In genomic region chr2:179226203-179226960, GRCh38 we compare ENCODE assay signal across 13 cellular contexts. TPM values are rescaled to one million over a fixed set of nuclear protein-coding genes. Genes with fewer than 3 reads are reported as not detected.
DNase-seq lines count a peak whose midpoint lies in the region; ATAC-seq and TF ChIP-seq lines count a peak whose summit lies in the region.
"Had no signal": no experiment of that assay in that cellular context is flagged by ENCODE, and none has a peak within 500 bp of the region (broad histone marks: within the 10 kb centered on the region; RNA-seq: fewer than 3 reads in every experiment).

No MANE protein-coding gene starts in this region.

- no peak overlapping the region for H3K4me3 ChIP-seq in right atrium auricular region
- H3K4me3 ChIP-seq in left ventricle myocardium inferior: no peak overlapping the region
- H3K4me3 ChIP-seq: adrenal gland, colonic mucosa, esophagus squamous epithelium had no signal

- peak; percentile 36 for ATAC-seq in Right ventricle myocardium inferior
- no peak for ATAC-seq in GM19467 (IDR thresholded peaks at IDR 0.05; ENCODE audit: unreplicated experiment)
- ATAC-seq: activated T-cell treated with anti-CD3 and anti-CD28 coated beads, Interleukin-2, amount 50 U/mL, for 4 hours had no signal

- intact Hi-C loops in Right ventricle myocardium inferior (cut with DNase I) (loop anchor here (10.0 kb wide), 1 partner anchor 188 kb away; no protein-coding TSS in a partner anchor), left ventricle myocardium inferior (cut with micrococcal nuclease) (loop anchor here (10.0 kb wide), 1 partner anchor 118 kb away; no protein-coding TSS in a partner anchor)

- TF ChIP-seq CTCF in right atrium auricular region (IDR thresholded peaks at IDR 0.05): no peak
- no peak for TF ChIP-seq CTCF in left ventricle myocardium inferior (IDR thresholded peaks at IDR 0.05; ENCODE audit: borderline replicate concordance)
- TF ChIP-seq CTCF in nephron progenitor cell (IDR thresholded peaks at IDR 0.05): no peak

- H3K27ac Mint-ChIP-seq in nephron progenitor cell: no peak overlapping the region

- H3K27me3 ChIP-seq in right atrium auricular region: no peaks in the 10 kb centered on the region
- no peaks in the 10 kb centered on the region for H3K27me3 ChIP-seq in left ventricle myocardium inferior (ENCODE audit: low read depth)
- H3K27me3 ChIP-seq: adrenal gland, colonic mucosa, esophagus squamous epithelium had no signal

- H3K4me1 Mint-ChIP-seq in nephron progenitor cell: no peaks in the 10 kb centered on the region

- H3K9me3 ChIP-seq in right atrium auricular region (no peaks in the 10 kb centered on the region), left ventricle myocardium inferior (replicated peaks) (no peaks in the 10 kb centered on the region)
- H3K9me3 ChIP-seq: adrenal gland, colonic mucosa, esophagus squamous epithelium had no signal

- H3K27ac ChIP-seq in right atrium auricular region (peak overlapping the region in 1 of 2 donors; percentile 32), left ventricle myocardium inferior (replicated peaks) (peak overlapping the region; percentile 4)
- H3K27ac ChIP-seq: adrenal gland, colonic mucosa, esophagus squamous epithelium had no signal

- H3K4me1 ChIP-seq in right atrium auricular region: peaks cover 0 to 18% of the 10 kb centered on the region in 2 donors
- peaks cover 50% of the 10 kb centered on the region for H3K4me1 ChIP-seq in left ventricle myocardium inferior
- H3K4me1 ChIP-seq: colonic mucosa had no signal

- no peak overlapping the region for H3K4me3 Mint-ChIP-seq in nephron progenitor cell
- H3K4me3 Mint-ChIP-seq: activated T-cell treated with anti-CD3 and anti-CD28 coated beads, Interleukin-2, amount 50 U/mL, for 4 hours had no signal

- H3K9me3 Mint-ChIP-seq in nephron progenitor cell: no peaks in the 10 kb centered on the region
- H3K9me3 Mint-ChIP-seq: activated T-cell treated with anti-CD3 and anti-CD28 coated beads, Interleukin-2, amount 50 U/mL, for 4 hours had no signal

- H3K27me3 Mint-ChIP-seq in nephron progenitor cell (ENCODE audit: low read depth, poor library complexity): no peaks in the 10 kb centered on the region

- no peak for DNase-seq in Right ventricle myocardium inferior (ENCODE audit: missing footprints)
- no peak for DNase-seq in right atrium auricular region (ENCODE audit: low spot score)
- DNase-seq in NCI-H510A (lab: John Stamatoyannopoulos, UW): peak; percentile 55
- no peak for DNase-seq in left ventricle myocardium inferior
- no peak for DNase-seq in iPS-NIHi7 (ENCODE audit: extremely low spot score)
- no peak for DNase-seq in NCI-H2107 treated with DMSO at 0.1 percent for 48 hours (lab: John Stamatoyannopoulos, UW; ENCODE audit: unreplicated experiment)
- no peak for DNase-seq in nephron progenitor cell
- DNase-seq: activated T-cell treated with anti-CD3 and anti-CD28 coated beads, Interleukin-2, amount 50 U/mL, for 4 hours; colonic mucosa; esophagus squamous epithelium; NCI-H1436 had no signal

- no peaks in the 10 kb centered on the region for H3K36me3 ChIP-seq in right atrium auricular region
- no peaks in the 10 kb centered on the region for H3K36me3 ChIP-seq in left ventricle myocardium inferior
- H3K36me3 ChIP-seq: adrenal gland, colonic mucosa, esophagus squamous epithelium had no signal

- H3K36me3 Mint-ChIP-seq in nephron progenitor cell (ENCODE audit: low read depth): peaks cover 8% of the 10 kb centered on the region

RNA-seq across cellular contexts. Expression of gene SESTD1, which starts 38.2 kb away (rescaled TPM):
- 40.5 TPM for total RNA-seq in Right ventricle myocardium inferior
- total RNA-seq in right atrium auricular region: 10 to 100 TPM; 16.5 to 19.7 TPM
- 33.7 TPM for total RNA-seq in left ventricle myocardium inferior
